1 cellular context compared by ENCODE assay signal in the genomic region with DNA sequence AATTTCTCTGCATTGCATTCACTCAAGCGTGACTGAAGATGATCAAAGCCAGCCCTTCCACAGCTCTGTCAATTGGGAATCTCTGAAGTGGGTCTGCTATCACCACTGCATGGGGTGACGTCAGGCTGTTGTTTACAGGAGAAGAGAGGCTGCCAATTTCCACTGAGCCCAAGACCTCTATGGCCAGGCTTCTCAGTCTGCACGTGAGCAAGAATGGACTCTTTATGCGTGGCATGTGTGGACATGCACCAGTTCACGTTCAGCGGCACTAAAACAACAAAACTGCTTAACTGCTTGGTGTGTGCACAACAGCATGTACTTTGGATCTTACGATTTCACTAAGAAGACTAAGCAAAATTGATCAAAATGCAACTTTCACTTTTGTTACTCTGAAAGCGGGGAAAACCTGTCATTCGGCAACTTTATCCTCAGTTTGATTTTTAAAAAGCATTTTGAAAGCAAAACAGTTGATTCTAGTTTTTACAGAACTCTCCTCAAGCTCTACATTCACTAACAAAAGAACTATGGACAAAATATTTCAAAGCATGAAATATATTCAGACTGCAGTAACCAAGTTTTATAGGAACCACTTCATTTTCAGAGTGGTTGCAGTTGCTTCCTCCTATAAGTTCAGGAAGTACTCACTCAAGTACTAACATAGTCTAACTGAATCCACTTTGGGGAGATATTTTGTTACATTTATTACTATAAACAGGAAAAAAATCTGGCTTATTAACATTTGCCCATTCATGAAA.
A peak's percentile ranks its signal among the peaks of the same experiment; 100 is the strongest.
TF ChIP-seq lines count a peak whose summit lies in the region.

No MANE protein-coding gene starts in this region.

TF ChIP-seq in HEK293, 187 proteins besides CTCF, POLR2A, EP300 and RAD21 (continued from another document and continues in another):
- TF ChIP-seq, protein P1, sequence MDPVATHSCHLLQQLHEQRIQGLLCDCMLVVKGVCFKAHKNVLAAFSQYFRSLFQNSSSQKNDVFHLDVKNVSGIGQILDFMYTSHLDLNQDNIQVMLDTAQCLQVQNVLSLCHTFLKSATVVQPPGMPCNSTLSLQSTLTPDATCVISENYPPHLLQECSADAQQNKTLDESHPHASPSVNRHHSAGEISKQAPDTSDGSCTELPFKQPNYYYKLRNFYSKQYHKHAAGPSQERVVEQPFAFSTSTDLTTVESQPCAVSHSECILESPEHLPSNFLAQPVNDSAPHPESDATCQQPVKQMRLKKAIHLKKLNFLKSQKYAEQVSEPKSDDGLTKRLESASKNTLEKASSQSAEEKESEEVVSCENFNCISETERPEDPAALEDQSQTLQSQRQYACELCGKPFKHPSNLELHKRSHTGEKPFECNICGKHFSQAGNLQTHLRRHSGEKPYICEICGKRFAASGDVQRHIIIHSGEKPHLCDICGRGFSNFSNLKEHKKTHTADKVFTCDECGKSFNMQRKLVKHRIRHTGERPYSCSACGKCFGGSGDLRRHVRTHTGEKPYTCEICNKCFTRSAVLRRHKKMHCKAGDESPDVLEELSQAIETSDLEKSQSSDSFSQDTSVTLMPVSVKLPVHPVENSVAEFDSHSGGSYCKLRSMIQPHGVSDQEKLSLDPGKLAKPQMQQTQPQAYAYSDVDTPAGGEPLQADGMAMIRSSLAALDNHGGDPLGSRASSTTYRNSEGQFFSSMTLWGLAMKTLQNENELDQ (tag by site-specific recombination; IDR thresholded peaks at IDR 0.05; ENCODE audit: low read depth) = no peak
- TF ChIP-seq, protein P2, sequence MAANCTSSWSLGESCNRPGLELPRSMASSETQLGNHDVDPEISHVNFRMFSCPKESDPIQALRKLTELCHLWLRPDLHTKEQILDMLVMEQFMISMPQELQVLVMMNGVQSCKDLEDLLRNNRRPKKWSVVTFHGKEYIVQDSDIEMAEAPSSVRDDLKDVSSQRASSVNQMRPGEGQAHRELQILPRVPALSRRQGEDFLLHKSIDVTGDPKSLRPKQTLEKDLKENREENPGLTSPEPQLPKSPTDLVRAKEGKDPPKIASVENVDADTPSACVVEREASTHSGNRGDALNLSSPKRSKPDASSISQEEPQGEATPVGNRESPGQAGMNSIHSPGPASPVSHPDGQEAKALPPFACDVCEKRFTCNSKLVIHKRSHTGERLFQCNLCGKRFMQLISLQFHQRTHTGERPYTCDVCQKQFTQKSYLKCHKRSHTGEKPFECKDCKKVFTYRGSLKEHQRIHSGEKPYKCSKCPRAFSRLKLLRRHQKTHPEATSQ (tag by site-specific recombination; IDR thresholded peaks at IDR 0.05) = no peak
- TF ChIP-seq WT1 (tag by site-specific recombination; IDR thresholded peaks at IDR 0.05) (peak; percentile 40; the same call in 1 of the 2 replicates), ZNF623 (tag by site-specific recombination; IDR thresholded peaks at IDR 0.05) (no peak), ZEB2 (tag by site-specific recombination; IDR thresholded peaks at IDR 0.05) (peak; percentile 95), KLF10 (tag by site-specific recombination; IDR thresholded peaks at IDR 0.05) (peak; percentile 44; the same call in 1 of the 2 replicates), FEZF1 (tag by site-specific recombination; IDR thresholded peaks at IDR 0.05) (peak; percentile 83), MYNN (tag by site-specific recombination; IDR thresholded peaks at IDR 0.05; ENCODE audit: borderline replicate concordance) (no peak), SP3 (tag by site-specific recombination; IDR thresholded peaks at IDR 0.05) (peak; percentile 34; the same call in 1 of the 2 replicates), ZXDB (tag by site-specific recombination; IDR thresholded peaks at IDR 0.05) (peak; percentile 86), ZNF2 (tag by site-specific recombination; IDR thresholded peaks at IDR 0.05) (peak; percentile 93), SETDB1 (IDR thresholded peaks at IDR 0.05; ENCODE audit: insufficient read length, low read length) (peak; percentile 14), ZNF555 (tag by site-specific recombination; conservative IDR thresholded peaks at IDR 0.05) (no peak), SP7 (tag by site-specific recombination; IDR thresholded peaks at IDR 0.05) (peak; percentile 89), ZNF335 (tag by site-specific recombination; conservative IDR thresholded peaks at IDR 0.05) (peak; percentile 44), ZNF561 (tag by site-specific recombination; IDR thresholded peaks at IDR 0.05; ENCODE audit: borderline replicate concordance) (peak; percentile 73; the same call in 1 of the 2 replicates), ZNF610 (tag by site-specific recombination; IDR thresholded peaks at IDR 0.05; ENCODE audit: borderline replicate concordance) (0 out of 2 replicates have a peak, but pooled peaks have one; percentile 36), ZNF391 (tag by site-specific recombination; IDR thresholded peaks at IDR 0.05; ENCODE audit: borderline replicate concordance, low read depth) (peak; percentile 75; the same call in 1 of the 2 replicates), KLF9 (tag by site-specific recombination; IDR thresholded peaks at IDR 0.05; ENCODE audit: low read depth) (0 out of 2 replicates have a peak, but pooled peaks have one; percentile 32), REPIN1 (tag by site-specific recombination; IDR thresholded peaks at IDR 0.05; ENCODE audit: low read depth) (no peak), ZNF747 (tag by site-specific recombination; IDR thresholded peaks at IDR 0.05) (no peak), SCRT2 (tag by site-specific recombination; IDR thresholded peaks at IDR 0.05) (0 out of 2 replicates have a peak, but pooled peaks have one; percentile 16), KLF16 (tag by site-specific recombination; IDR thresholded peaks at IDR 0.05) (peak; percentile 81), ZNF660 (tag by site-specific recombination; IDR thresholded peaks at IDR 0.05) (peak; percentile 84; the same call in 1 of the 2 replicates), KLF8 (tag by site-specific recombination; IDR thresholded peaks at IDR 0.05) (peak; percentile 53; the same call in 1 of the 2 replicates)
- TF ChIP-seq, protein P3, sequence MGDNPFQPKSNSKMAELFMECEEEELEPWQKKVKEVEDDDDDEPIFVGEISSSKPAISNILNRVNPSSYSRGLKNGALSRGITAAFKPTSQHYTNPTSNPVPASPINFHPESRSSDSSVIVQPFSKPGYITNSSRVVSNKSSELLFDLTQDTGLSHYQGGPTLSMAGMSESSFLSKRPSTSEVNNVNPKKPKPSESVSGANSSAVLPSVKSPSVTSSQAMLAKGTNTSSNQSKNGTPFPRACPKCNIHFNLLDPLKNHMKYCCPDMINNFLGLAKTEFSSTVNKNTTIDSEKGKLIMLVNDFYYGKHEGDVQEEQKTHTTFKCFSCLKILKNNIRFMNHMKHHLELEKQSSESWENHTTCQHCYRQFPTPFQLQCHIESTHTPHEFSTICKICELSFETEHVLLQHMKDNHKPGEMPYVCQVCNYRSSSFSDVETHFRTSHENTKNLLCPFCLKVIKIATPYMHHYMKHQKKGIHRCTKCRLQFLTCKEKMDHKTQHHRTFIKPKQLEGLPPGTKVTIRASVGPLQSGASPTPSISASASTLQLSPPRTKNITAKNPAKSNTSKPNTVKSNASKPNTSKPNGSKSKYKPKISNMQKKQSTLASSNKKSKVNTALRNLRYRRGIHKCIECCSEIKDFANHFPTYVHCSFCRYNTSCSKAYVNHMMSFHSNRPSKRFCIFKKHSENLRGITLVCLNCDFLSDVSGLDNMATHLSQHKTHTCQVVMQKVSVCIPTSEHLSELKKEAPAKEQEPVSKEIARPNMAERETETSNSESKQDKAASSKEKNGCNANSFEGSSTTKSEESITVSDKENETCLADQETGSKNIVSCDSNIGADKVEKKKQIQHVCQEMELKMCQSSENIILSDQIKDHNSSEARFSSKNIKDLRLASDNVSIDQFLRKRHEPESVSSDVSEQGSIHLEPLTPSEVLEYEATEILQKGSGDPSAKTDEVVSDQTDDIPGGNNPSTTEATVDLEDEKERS (tag by site-specific recombination; IDR thresholded peaks at IDR 0.05) = peak; percentile 67; the same call in 1 of the 2 replicates
- TF ChIP-seq, protein P4, sequence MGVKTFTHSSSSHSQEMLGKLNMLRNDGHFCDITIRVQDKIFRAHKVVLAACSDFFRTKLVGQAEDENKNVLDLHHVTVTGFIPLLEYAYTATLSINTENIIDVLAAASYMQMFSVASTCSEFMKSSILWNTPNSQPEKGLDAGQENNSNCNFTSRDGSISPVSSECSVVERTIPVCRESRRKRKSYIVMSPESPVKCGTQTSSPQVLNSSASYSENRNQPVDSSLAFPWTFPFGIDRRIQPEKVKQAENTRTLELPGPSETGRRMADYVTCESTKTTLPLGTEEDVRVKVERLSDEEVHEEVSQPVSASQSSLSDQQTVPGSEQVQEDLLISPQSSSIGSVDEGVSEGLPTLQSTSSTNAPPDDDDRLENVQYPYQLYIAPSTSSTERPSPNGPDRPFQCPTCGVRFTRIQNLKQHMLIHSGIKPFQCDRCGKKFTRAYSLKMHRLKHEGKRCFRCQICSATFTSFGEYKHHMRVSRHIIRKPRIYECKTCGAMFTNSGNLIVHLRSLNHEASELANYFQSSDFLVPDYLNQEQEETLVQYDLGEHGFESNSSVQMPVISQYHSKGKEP (tag by site-specific recombination; IDR thresholded peaks at IDR 0.05) = peak; percentile 88
- TF ChIP-seq, protein P5, sequence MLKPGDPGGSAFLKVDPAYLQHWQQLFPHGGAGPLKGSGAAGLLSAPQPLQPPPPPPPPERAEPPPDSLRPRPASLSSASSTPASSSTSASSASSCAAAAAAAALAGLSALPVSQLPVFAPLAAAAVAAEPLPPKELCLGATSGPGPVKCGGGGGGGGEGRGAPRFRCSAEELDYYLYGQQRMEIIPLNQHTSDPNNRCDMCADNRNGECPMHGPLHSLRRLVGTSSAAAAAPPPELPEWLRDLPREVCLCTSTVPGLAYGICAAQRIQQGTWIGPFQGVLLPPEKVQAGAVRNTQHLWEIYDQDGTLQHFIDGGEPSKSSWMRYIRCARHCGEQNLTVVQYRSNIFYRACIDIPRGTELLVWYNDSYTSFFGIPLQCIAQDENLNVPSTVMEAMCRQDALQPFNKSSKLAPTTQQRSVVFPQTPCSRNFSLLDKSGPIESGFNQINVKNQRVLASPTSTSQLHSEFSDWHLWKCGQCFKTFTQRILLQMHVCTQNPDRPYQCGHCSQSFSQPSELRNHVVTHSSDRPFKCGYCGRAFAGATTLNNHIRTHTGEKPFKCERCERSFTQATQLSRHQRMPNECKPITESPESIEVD (tag by site-specific recombination; IDR thresholded peaks at IDR 0.05) = peak; percentile 80
- TF ChIP-seq, protein P6, sequence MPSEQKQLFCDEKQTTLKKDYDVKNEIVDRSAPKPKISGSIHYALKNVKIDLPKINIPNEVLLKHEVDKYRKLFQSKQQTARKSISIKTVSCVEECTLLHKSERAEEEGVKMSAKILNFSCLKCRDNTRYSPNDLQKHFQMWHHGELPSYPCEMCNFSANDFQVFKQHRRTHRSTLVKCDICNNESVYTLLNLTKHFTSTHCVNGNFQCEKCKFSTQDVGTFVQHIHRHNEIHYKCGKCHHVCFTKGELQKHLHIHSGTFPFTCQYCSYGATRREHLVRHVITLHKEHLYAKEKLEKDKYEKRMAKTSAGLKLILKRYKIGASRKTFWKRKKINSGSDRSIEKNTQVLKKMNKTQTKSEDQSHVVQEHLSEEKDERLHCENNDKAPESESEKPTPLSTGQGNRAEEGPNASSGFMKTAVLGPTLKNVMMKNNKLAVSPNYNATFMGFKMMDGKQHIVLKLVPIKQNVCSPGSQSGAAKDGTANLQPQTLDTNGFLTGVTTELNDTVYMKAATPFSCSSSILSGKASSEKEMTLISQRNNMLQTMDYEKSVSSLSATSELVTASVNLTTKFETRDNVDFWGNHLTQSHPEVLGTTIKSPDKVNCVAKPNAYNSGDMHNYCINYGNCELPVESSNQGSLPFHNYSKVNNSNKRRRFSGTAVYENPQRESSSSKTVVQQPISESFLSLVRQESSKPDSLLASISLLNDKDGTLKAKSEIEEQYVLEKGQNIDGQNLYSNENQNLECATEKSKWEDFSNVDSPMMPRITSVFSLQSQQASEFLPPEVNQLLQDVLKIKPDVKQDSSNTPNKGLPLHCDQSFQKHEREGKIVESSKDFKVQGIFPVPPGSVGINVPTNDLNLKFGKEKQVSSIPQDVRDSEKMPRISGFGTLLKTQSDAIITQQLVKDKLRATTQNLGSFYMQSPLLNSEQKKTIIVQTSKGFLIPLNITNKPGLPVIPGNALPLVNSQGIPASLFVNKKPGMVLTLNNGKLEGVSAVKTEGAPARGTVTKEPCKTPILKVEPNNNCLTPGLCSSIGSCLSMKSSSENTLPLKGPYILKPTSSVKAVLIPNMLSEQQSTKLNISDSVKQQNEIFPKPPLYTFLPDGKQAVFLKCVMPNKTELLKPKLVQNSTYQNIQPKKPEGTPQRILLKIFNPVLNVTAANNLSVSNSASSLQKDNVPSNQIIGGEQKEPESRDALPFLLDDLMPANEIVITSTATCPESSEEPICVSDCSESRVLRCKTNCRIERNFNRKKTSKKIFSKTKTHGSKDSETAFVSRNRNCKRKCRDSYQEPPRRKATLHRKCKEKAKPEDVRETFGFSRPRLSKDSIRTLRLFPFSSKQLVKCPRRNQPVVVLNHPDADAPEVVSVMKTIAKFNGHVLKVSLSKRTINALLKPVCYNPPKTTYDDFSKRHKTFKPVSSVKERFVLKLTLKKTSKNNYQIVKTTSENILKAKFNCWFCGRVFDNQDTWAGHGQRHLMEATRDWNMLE (tag by site-specific recombination; conservative IDR thresholded peaks at IDR 0.05; ENCODE audit: low read depth) = peak; percentile 33; the same call in 1 of the 2 replicates
- TF ChIP-seq, protein P7, sequence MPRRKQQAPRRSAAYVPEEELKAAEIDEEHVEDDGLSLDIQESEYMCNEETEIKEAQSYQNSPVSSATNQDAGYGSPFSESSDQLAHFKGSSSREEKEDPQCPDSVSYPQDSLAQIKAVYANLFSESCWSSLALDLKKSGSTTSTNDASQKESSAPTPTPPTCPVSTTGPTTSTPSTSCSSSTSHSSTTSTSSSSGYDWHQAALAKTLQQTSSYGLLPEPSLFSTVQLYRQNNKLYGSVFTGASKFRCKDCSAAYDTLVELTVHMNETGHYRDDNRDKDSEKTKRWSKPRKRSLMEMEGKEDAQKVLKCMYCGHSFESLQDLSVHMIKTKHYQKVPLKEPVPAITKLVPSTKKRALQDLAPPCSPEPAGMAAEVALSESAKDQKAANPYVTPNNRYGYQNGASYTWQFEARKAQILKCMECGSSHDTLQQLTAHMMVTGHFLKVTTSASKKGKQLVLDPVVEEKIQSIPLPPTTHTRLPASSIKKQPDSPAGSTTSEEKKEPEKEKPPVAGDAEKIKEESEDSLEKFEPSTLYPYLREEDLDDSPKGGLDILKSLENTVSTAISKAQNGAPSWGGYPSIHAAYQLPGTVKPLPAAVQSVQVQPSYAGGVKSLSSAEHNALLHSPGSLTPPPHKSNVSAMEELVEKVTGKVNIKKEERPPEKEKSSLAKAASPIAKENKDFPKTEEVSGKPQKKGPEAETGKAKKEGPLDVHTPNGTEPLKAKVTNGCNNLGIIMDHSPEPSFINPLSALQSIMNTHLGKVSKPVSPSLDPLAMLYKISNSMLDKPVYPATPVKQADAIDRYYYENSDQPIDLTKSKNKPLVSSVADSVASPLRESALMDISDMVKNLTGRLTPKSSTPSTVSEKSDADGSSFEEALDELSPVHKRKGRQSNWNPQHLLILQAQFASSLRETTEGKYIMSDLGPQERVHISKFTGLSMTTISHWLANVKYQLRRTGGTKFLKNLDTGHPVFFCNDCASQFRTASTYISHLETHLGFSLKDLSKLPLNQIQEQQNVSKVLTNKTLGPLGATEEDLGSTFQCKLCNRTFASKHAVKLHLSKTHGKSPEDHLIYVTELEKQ (tag by site-specific recombination; IDR thresholded peaks at IDR 0.05; ENCODE audit: borderline replicate concordance) = peak; percentile 70; the same call in 1 of the 2 replicates
- TF ChIP-seq, protein P8, sequence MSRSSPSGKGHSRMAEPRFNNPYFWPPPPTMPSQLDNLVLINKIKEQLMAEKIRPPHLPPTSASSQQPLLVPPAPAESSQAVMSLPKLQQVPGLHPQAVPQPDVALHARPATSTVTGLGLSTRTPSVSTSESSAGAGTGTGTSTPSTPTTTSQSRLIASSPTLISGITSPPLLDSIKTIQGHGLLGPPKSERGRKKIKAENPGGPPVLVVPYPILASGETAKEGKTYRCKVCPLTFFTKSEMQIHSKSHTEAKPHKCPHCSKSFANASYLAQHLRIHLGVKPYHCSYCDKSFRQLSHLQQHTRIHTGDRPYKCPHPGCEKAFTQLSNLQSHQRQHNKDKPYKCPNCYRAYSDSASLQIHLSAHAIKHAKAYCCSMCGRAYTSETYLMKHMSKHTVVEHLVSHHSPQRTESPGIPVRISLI (tag by site-specific recombination; IDR thresholded peaks at IDR 0.05) = 0 out of 2 replicates have a peak, but pooled peaks have one; percentile 28
